Comparison of ENCODE assay signal across 8 cellular contexts in genomic region chr14:66508547-66508845, GRCh38. TPM values are rescaled to one million over a fixed set of nuclear protein-coding genes. Genes with fewer than 3 reads are reported as not detected.
A peak's percentile ranks its signal among the peaks of the same experiment; 100 is the strongest.
DNase-seq lines count a peak whose midpoint lies in the region; ATAC-seq, FAIRE-seq and TF ChIP-seq lines count a peak whose summit lies in the region.

No MANE protein-coding gene starts in this region.

- H3K9me3 ChIP-seq in small intestine (ENCODE audit: control insufficient read depth, low read depth) = no peaks in the 10 kb centered on the region

- peak overlapping the region; percentile 63 to 82 for H3K27ac ChIP-seq in small intestine (ENCODE audit: low read depth in 1 of 2, low read length in 1 of 2)

- no peaks in the 10 kb centered on the region for H3K27me3 ChIP-seq in small intestine (ENCODE audit: control insufficient read depth in 2 of 2, insufficient read depth in 2 of 2, low read length in 2 of 2)

- FAIRE-seq in small intestine (lab: Jason Lieb, UNC) = no peak

- H3K4me3 ChIP-seq in foreskin fibroblast (ENCODE audit: low read depth in 1 of 2, low read length in 2 of 2) (peak overlapping the region; percentile 93 to 98), small intestine (ENCODE audit: low read depth in 1 of 2, low read length in 2 of 2) (peak overlapping the region; percentile 55 to 74)

- peaks cover 0 to 3% of the 10 kb centered on the region in 2 donors for H3K4me1 ChIP-seq in small intestine (ENCODE audit: control insufficient read depth in 2 of 2, insufficient read depth in 1 of 2, low read depth in 1 of 2, low read length in 1 of 2)

- peak overlapping the region; percentile 84 to 94 for H3K27ac Mint-ChIP-seq in T-cell

- no peaks in the 10 kb centered on the region for H3K36me3 ChIP-seq in small intestine (ENCODE audit: control insufficient read depth in 2 of 2, insufficient read depth in 2 of 2, low read length in 2 of 2)

- H3K4me1 Mint-ChIP-seq in T-cell = peaks cover 44 to 46% (median 45%) of the 10 kb centered on the region in 3 donors

- no peaks in the 10 kb centered on the region for H3K9me3 Mint-ChIP-seq in T-cell

- no peak for TF ChIP-seq POLR2A in GM18505 (IDR thresholded peaks at IDR 0.05; ENCODE audit: borderline replicate concordance, extremely low read depth, insufficient read depth, insufficient read length)

- H3K4me3 Mint-ChIP-seq in T-cell = peak overlapping the region; percentile 89 to 97 (median 97)

- POLR2A ChIA-PET in T-cell (lab: Charles Lee) = interaction anchor here (0.5 to 0.6 kb wide), 3 partner anchors 49 to 851 kb away, joined by 3 to 10 read pairs (median 3); partner anchors contain the start of gene ATP6V1D (in 1 of the 2)

- WGBS in small intestine, 3 donors = 0 to 1% (median 0%) methylated on average over 15 to 19 of the region's 19 CpGs

- no peak for TF ChIP-seq CTCF in foreskin fibroblast (IDR thresholded peaks at IDR 0.05; ENCODE audit: low read depth, low read length)

- ATAC-seq in GM19467 (IDR thresholded peaks at IDR 0.05; ENCODE audit: unreplicated experiment) (peak; percentile 2), T-cell (replicated peaks in 1 of 4) (no peak), GM18505 (IDR thresholded peaks at IDR 0.05; ENCODE audit: unreplicated experiment) (no peak), left lobe of liver (no peak)

- H3K36me3 Mint-ChIP-seq in T-cell = no peaks in the 10 kb centered on the region

- DNase-seq in T-cell (no peak), foreskin fibroblast (no peak), small intestine (no peak), NCI-H2227 (lab: John Stamatoyannopoulos, UW; ENCODE audit: unreplicated experiment) (no peak), left lobe of liver (ENCODE audit: low spot score) (no peak), AG08395 (ENCODE audit: low spot score) (no peak)

- CTCF ChIA-PET in T-cell (lab: Charles Lee) = interaction anchor here in 1 of 2 donors (0.6 to 1.9 kb wide), 3 partner anchors 11 to 851 kb away, joined by 3 to 10 read pairs (median 8); partner anchors contain the start of genes ATP6V1D and EIF2S1

- peaks cover 0 to 2% of the 10 kb centered on the region in 2 donors for H3K27me3 Mint-ChIP-seq in T-cell

RNA-seq across cellular contexts. Expression of gene GPHN, which starts 0.5 kb away (rescaled TPM):
- total RNA-seq in T-cell (10 to 100 TPM; 13.9 to 21.1 (median 14.4) TPM), left lobe of liver (43.0 TPM)
- polyA plus RNA-seq in small intestine = 10 to 100 TPM in 2 of 3 donors, 1 to 10 TPM in 1; 10.0 to 24.2 (median 20.6) TPM

RNA-seq across cellular contexts. Expression of gene CCDC196, which starts 22.3 kb away (rescaled TPM):
- not detected for total RNA-seq in T-cell
- polyA plus RNA-seq in small intestine = 1 to 10 TPM in 1 of 3 donors, not detected in 2; 1.3 TPM
- total RNA-seq in left lobe of liver = 4.0 TPM
